In genomic region chr12:5022030-5022429, GRCh38 we compare ENCODE assay signal across 17 cellular contexts. TPM values are rescaled to one million over a fixed set of nuclear protein-coding genes. Genes with fewer than 3 reads are reported as not detected.
"Had no signal": no experiment of that assay in that cellular context is flagged by ENCODE, and none has a peak within 500 bp of the region (broad histone marks: within the 10 kb centered on the region; RNA-seq: fewer than 3 reads in every experiment).

No MANE protein-coding gene starts in this region.

- H3K27ac Mint-ChIP-seq: activated CD8-positive, alpha-beta T cell treated with anti-CD3 and anti-CD28 coated beads for 36 hours; activated naive CD4-positive, alpha-beta T cell treated with anti-CD3 and anti-CD28 coated beads, Interleukin-2, amount 10 ng/mL, durations not matched to agents 7 days and 5 days; activated naive CD8-positive, alpha-beta T cell treated with anti-CD3 and anti-CD28 coated beads, Interleukin-2, amount 10 ng/mL, durations not matched to agents 7 days and 5 days; activated T-cell treated with anti-CD3 and anti-CD28 coated beads, Interleukin-2, amount 50 U/mL, for 72 hours; activated T-helper 2 cell treated with anti-CD3 and anti-CD28 coated beads, Interferon-gamma antibody, Interleukin-2, Interleukin-4, amounts not matched to agents 10 μg/mL and 5 μg/mL and 100 μg/mL, durations not matched to agents 14 hours and 24 hours and 36 hours; T-helper 2 cell treated with Interferon-gamma antibody and Interleukin-4, amounts not matched to agents 5 μg/mL and 100 μg/mL, for 36 hours had no signal

- H3K4me1 Mint-ChIP-seq: activated naive CD4-positive, alpha-beta T cell treated with anti-CD3 and anti-CD28 coated beads, Interleukin-2, amount 10 ng/mL, durations not matched to agents 7 days and 5 days; activated naive CD8-positive, alpha-beta T cell treated with anti-CD3 and anti-CD28 coated beads, Interleukin-2, amount 10 ng/mL, durations not matched to agents 7 days and 5 days had no signal

- H3K4me3 Mint-ChIP-seq: activated CD8-positive, alpha-beta T cell treated with anti-CD3 and anti-CD28 coated beads for 36 hours; activated naive CD4-positive, alpha-beta T cell treated with anti-CD3 and anti-CD28 coated beads, Interleukin-2, amount 10 ng/mL, durations not matched to agents 7 days and 5 days; activated naive CD8-positive, alpha-beta T cell treated with anti-CD3 and anti-CD28 coated beads, Interleukin-2, amount 10 ng/mL, durations not matched to agents 7 days and 5 days; activated T-cell treated with anti-CD3 and anti-CD28 coated beads, Interleukin-2, amount 50 U/mL, for 72 hours; T-helper 2 cell treated with Interferon-gamma antibody and Interleukin-4, amounts not matched to agents 5 μg/mL and 100 μg/mL, for 36 hours had no signal

- DNase-seq: activated gamma-delta T cell treated with Interleukin-2 at 50 U/mL for 16 hours; central memory CD4-positive, alpha-beta T cell; NCI-H510A had no signal

- H3K9me3 Mint-ChIP-seq: activated CD8-positive, alpha-beta T cell treated with anti-CD3 and anti-CD28 coated beads for 36 hours; activated naive CD4-positive, alpha-beta T cell treated with anti-CD3 and anti-CD28 coated beads, Interleukin-2, amount 10 ng/mL, durations not matched to agents 7 days and 5 days; activated naive CD8-positive, alpha-beta T cell treated with anti-CD3 and anti-CD28 coated beads, Interleukin-2, amount 10 ng/mL, durations not matched to agents 7 days and 5 days; activated T-cell treated with anti-CD3 and anti-CD28 coated beads, Interleukin-2, amount 50 U/mL, for 72 hours; activated T-helper 2 cell treated with anti-CD3 and anti-CD28 coated beads, Interferon-gamma antibody, Interleukin-2, Interleukin-4, amounts not matched to agents 10 μg/mL and 5 μg/mL and 100 μg/mL, durations not matched to agents 14 hours and 24 hours and 36 hours; T-helper 2 cell treated with Interferon-gamma antibody and Interleukin-4, amounts not matched to agents 5 μg/mL and 100 μg/mL, for 36 hours had no signal

- H3K4me1 ChIP-seq: adrenal gland, Peyer's patch, SJSA1 had no signal

- H3K27ac ChIP-seq: adrenal gland, Peyer's patch, RWPE1, SJSA1 had no signal

- ATAC-seq: activated CD4-positive, CD25-positive, alpha-beta regulatory T cell treated with anti-CD3 and anti-CD28 coated beads, Interleukin-2, amount 50 U/mL, for 24 hours had no signal

- H3K4me3 ChIP-seq: adrenal gland, Peyer's patch, SJSA1 had no signal

- H3K36me3 ChIP-seq: adrenal gland, Peyer's patch, SJSA1 had no signal

- H3K36me3 Mint-ChIP-seq: activated naive CD4-positive, alpha-beta T cell treated with anti-CD3 and anti-CD28 coated beads, Interleukin-2, amount 10 ng/mL, durations not matched to agents 7 days and 5 days; activated naive CD8-positive, alpha-beta T cell treated with anti-CD3 and anti-CD28 coated beads, Interleukin-2, amount 10 ng/mL, durations not matched to agents 7 days and 5 days had no signal

- H3K27me3 ChIP-seq: Peyer's patch, SJSA1 had no signal

RNA-seq across cellular contexts. Expression of gene KCNA5, which starts 21.6 kb away (rescaled TPM):
- total RNA-seq: activated CD8-positive, alpha-beta T cell treated with anti-CD3 and anti-CD28 coated beads for 36 hours; activated naive CD8-positive, alpha-beta T cell treated with anti-CD3 and anti-CD28 coated beads, Interleukin-2, amount 10 ng/mL, durations not matched to agents 7 days and 5 days; activated T-cell treated with anti-CD3 and anti-CD28 coated beads, Interleukin-2, amount 50 U/mL, for 72 hours; activated T-helper 2 cell treated with anti-CD3 and anti-CD28 coated beads, Interferon-gamma antibody, Interleukin-2, Interleukin-4, amounts not matched to agents 10 μg/mL and 5 μg/mL and 100 μg/mL, durations not matched to agents 14 hours and 24 hours and 36 hours; LHCN-M2; M059J; SJSA1; T-helper 1 cell treated with Interleukin-12 subunit alpha and Interleukin-12 subunit beta and Interleukin-4 antibody, amounts not matched to agents 30 ng/mL and 1 ng/mL, for 36 hours had no signal
